10 cellular contexts compared by ENCODE assay signal in genomic region chr1:231407537-231408396, GRCh38. TPM values are rescaled to one million over a fixed set of nuclear protein-coding genes. Genes with fewer than 3 reads are reported as not detected.
DNase-seq lines count a peak whose midpoint lies in the region; ATAC-seq and TF ChIP-seq lines count a peak whose summit lies in the region.
"Had no signal": no experiment of that assay in that cellular context is flagged by ENCODE, and none has a peak within 500 bp of the region (broad histone marks: within the 10 kb centered on the region; RNA-seq: fewer than 3 reads in every experiment).

No MANE protein-coding gene starts in this region.

- no peaks in the 10 kb centered on the region for H3K27me3 Mint-ChIP-seq in activated T-cell treated with anti-CD3 and anti-CD28 coated beads, Interleukin-2, amount 50 U/mL, for 72 hours (ENCODE audit: low read depth)
- no peaks in the 10 kb centered on the region for H3K27me3 Mint-ChIP-seq in T-helper 2 cell treated with Interferon-gamma antibody and Interleukin-4, amounts not matched to agents 5 μg/mL and 100 μg/mL, for 36 hours (ENCODE audit: low read depth)

- H3K27ac ChIP-seq in SK-N-SH (ENCODE audit: low read depth in 2 of 2, low read length in 1 of 2) (peak overlapping the region; percentile 65 to 83; a peak in 3 of 4 replicates), uterus (peak overlapping the region; percentile 46 to 47)

- WGBS in SK-N-SH (ENCODE audit: low lambda C conversion rate): 29% methylated on average over 6 of the region's 6 CpGs

- H3K4me1 Mint-ChIP-seq in activated T-cell treated with anti-CD3 and anti-CD28 coated beads, Interleukin-2, amount 50 U/mL, for 72 hours (ENCODE audit: low read depth): peaks cover 22% of the 10 kb centered on the region
- peaks cover 22% of the 10 kb centered on the region for H3K4me1 Mint-ChIP-seq in T-helper 2 cell treated with Interferon-gamma antibody and Interleukin-4, amounts not matched to agents 5 μg/mL and 100 μg/mL, for 36 hours (ENCODE audit: low read depth)
- H3K4me1 Mint-ChIP-seq: WTC11 had no signal

- CTCF ChIA-PET in SK-N-SH (lab: Yijun Ruan, JAX): interaction anchor here (1.4 to 1.7 kb wide), 2 partner anchors 10 to 19 kb away, joined by 4 to 5 read pairs; no protein-coding TSS in a partner anchor

- peaks cover 98% of the 10 kb centered on the region for H3K79me2 ChIP-seq in SK-N-SH (ENCODE audit: insufficient read depth)

- TF ChIP-seq CTCF in SK-N-SH (IDR thresholded peaks at IDR 0.05): no peak
- no peak for TF ChIP-seq CTCF in uterus (IDR thresholded peaks at IDR 0.05)

- peaks cover 12% of the 10 kb centered on the region for H3F3A ChIP-seq in SK-N-SH (replicated peaks; ENCODE audit: insufficient read depth)

- peaks cover 29% of the 10 kb centered on the region for H4K20me1 ChIP-seq in SK-N-SH (ENCODE audit: insufficient read depth)

- no peak overlapping the region; the same call in 1 of the 2 replicates for H2AFZ ChIP-seq in SK-N-SH (ENCODE audit: low read depth)

- H3K4me1 ChIP-seq in SK-N-SH (ENCODE audit: control insufficient read depth in 1 of 2, insufficient read depth in 2 of 2, low read depth in 1 of 2, low read length in 1 of 2) (peaks cover 13 to 32% of the 10 kb centered on the region in 2 experiments), uterus (no peaks in the 10 kb centered on the region)

- H3K9me3 ChIP-seq in SK-N-SH (no peaks in the 10 kb centered on the region), uterus (no peaks in the 10 kb centered on the region)

- H3K9me2 ChIP-seq in SK-N-SH: no peaks in the 10 kb centered on the region

- H3K36me3 Mint-ChIP-seq in activated T-cell treated with anti-CD3 and anti-CD28 coated beads, Interleukin-2, amount 50 U/mL, for 72 hours (ENCODE audit: insufficient read depth in 2 of 2): peaks cover under 1 to 4% of the 10 kb centered on the region in 2 donors
- H3K36me3 Mint-ChIP-seq in T-helper 2 cell treated with Interferon-gamma antibody and Interleukin-4, amounts not matched to agents 5 μg/mL and 100 μg/mL, for 36 hours (ENCODE audit: low read depth): peaks cover 21% of the 10 kb centered on the region
- H3K36me3 Mint-ChIP-seq: WTC11 had no signal

- H3K9ac ChIP-seq in SK-N-SH: peak overlapping the region; percentile 37; the same call in 1 of the 2 replicates

- no peak for DNase-seq in activated T-cell treated with anti-CD3 and anti-CD28 coated beads, Interleukin-2, amount 50 U/mL, for 72 hours
- no peak for DNase-seq in activated T-cell treated with anti-CD3 and anti-CD28 coated beads for 4 hours
- no peak for DNase-seq in SK-N-SH
- DNase-seq in left ventricle myocardium superior: no peak
- DNase-seq in uterus: no peak
- no peak for DNase-seq in T-helper 2 cell treated with Interferon-gamma antibody and Interleukin-4, amounts not matched to agents 5 μg/mL and 100 μg/mL, for 36 hours (ENCODE audit: low spot score)
- DNase-seq in NCI-H2227 treated with DMSO at 0.1 percent for 48 hours (lab: John Stamatoyannopoulos, UW): no peak
- DNase-seq: NCI-H1105 treated with DMSO at 0.1 percent for 48 hours had no signal

- H3K4me3 ChIP-seq in SK-N-SH (ENCODE audit: low read depth in 2 of 2, low read length in 1 of 2) (peak overlapping the region in 1 of 2 experiments; percentile 36; a peak in 3 of 4 replicates), uterus (no peak overlapping the region)

- POLR2A ChIA-PET in SK-N-SH (lab: Yijun Ruan, JAX): no interaction called here

- H3K9me3 Mint-ChIP-seq in activated T-cell treated with anti-CD3 and anti-CD28 coated beads, Interleukin-2, amount 50 U/mL, for 72 hours: no peaks in the 10 kb centered on the region
- H3K9me3 Mint-ChIP-seq in T-helper 2 cell treated with Interferon-gamma antibody and Interleukin-4, amounts not matched to agents 5 μg/mL and 100 μg/mL, for 36 hours: no peaks in the 10 kb centered on the region
- H3K9me3 Mint-ChIP-seq: WTC11 had no signal

- intact Hi-C loops in left ventricle myocardium superior (cut with micrococcal nuclease) (no loop called here), uterus (cut with DNase I; ENCODE audit: low total_unique reads) (no loop called here)

- peak overlapping the region; percentile 73 for H3K4me2 ChIP-seq in SK-N-SH

- peak; percentile 36 to 66 for ATAC-seq in activated T-cell treated with anti-CD3 and anti-CD28 coated beads, Interleukin-2, amount 50 U/mL, for 72 hours (replicated peaks in 1 of 2)
- peak; percentile 54 for ATAC-seq in left ventricle myocardium superior
- no peak for ATAC-seq in GM18517 (IDR thresholded peaks at IDR 0.05; ENCODE audit: unreplicated experiment)
- ATAC-seq: WTC11 had no signal

- H3K27me3 ChIP-seq in SK-N-SH (ENCODE audit: insufficient read depth) (no peaks in the 10 kb centered on the region), uterus (no peaks in the 10 kb centered on the region)

- TF ChIP-seq RAD21 in SK-N-SH (IDR thresholded peaks at IDR 0.05; ENCODE audit: low read length): no peak

- TF ChIP-seq POLR2A in uterus (IDR thresholded peaks at IDR 0.05): no peak

- H3K36me3 ChIP-seq in SK-N-SH (replicated peaks in 1 of 2; ENCODE audit: control insufficient read depth in 1 of 2, insufficient read depth in 2 of 2, low read length in 1 of 2) (peaks cover 5 to 6% of the 10 kb centered on the region in 2 experiments), uterus (no peaks in the 10 kb centered on the region)

- no peak overlapping the region for H3K4me3 Mint-ChIP-seq in activated T-cell treated with anti-CD3 and anti-CD28 coated beads, Interleukin-2, amount 50 U/mL, for 72 hours
- no peak overlapping the region for H3K4me3 Mint-ChIP-seq in T-helper 2 cell treated with Interferon-gamma antibody and Interleukin-4, amounts not matched to agents 5 μg/mL and 100 μg/mL, for 36 hours
- H3K4me3 Mint-ChIP-seq: WTC11 had no signal

- H3K27ac Mint-ChIP-seq in activated T-cell treated with anti-CD3 and anti-CD28 coated beads, Interleukin-2, amount 50 U/mL, for 72 hours: peak overlapping the region; percentile 72
- H3K27ac Mint-ChIP-seq in T-helper 2 cell treated with Interferon-gamma antibody and Interleukin-4, amounts not matched to agents 5 μg/mL and 100 μg/mL, for 36 hours: no peak overlapping the region
- H3K27ac Mint-ChIP-seq: WTC11 had no signal

- TF ChIP-seq EP300 in SK-N-SH (IDR thresholded peaks at IDR 0.05; ENCODE audit: borderline replicate concordance in 1 of 2, low read depth in 1 of 2, low read length in 1 of 2): no peak

TF ChIP-seq in SK-N-SH, 30 proteins besides CTCF, POLR2A, EP300 and RAD21:
- TF ChIP-seq RFX5 (IDR thresholded peaks at IDR 0.05; ENCODE audit: low read length) (no peak), TCF12 (IDR thresholded peaks at IDR 0.05) (peak; percentile 39; the same call in 1 of the 2 replicates), NFIC (IDR thresholded peaks at IDR 0.05; ENCODE audit: borderline replicate concordance) (no peak), IRF3 (IDR thresholded peaks at IDR 0.05; ENCODE audit: low read depth, low read length) (no peak), RXRA (IDR thresholded peaks at IDR 0.05; ENCODE audit: borderline replicate concordance, low read depth) (peak; percentile 56; the same call in 1 of the 2 replicates), GATA2 (CRISPR knock-in tag; IDR thresholded peaks at IDR 0.05) (no peak), FOSL2 (IDR thresholded peaks at IDR 0.05; ENCODE audit: borderline replicate concordance, low read depth) (peak; percentile 24; the same call in 1 of the 2 replicates), YY1 (IDR thresholded peaks at IDR 0.05; ENCODE audit: low read depth) (no peak)

RNA-seq across cellular contexts. Expression of gene EGLN1, which starts 14.3 kb away (rescaled TPM):
- 10 to 100 TPM; 13.8 to 18.5 TPM for total RNA-seq in activated T-cell treated with anti-CD3 and anti-CD28 coated beads, Interleukin-2, amount 50 U/mL, for 72 hours
- 10.7 and 14.3 TPM in 2 replicates for polyA plus RNA-seq in SK-N-SH (2012; rRNA removed)
- polyA plus RNA-seq in SK-N-SH (2012; cell fraction: cytosol; rRNA removed): 23.7 and 29.5 TPM in 2 replicates
- 7.4 and 10.7 TPM in 2 replicates for polyA plus RNA-seq in SK-N-SH (2012; cell fraction: nucleus; rRNA removed)
- total RNA-seq in left ventricle myocardium superior: 79.8 TPM
- total RNA-seq in uterus: 10 to 100 TPM; 17.6 to 65.1 (median 47.4) TPM
